In the genomic region with DNA sequence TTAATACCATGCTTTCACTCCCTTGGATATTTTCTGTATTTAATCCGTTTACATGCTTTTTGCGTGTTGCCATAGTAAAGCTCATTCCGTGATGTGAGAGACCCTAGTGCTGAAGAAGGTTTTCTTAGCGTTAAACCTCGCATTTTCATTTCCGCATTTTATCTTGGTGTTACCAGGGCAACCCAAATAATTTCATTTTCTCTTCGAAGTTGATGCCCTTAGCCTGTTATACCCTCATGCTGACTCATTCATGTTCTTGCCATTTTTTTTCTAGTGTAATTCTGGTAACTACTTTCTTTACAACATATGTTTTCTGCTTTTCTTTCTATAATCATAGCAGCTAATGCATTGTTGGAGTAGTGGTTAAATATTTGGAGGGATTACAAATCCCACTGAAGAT, we compare ENCODE assay signal across 8 cellular contexts. TPM values are rescaled to one million over a fixed set of nuclear protein-coding genes. Genes with fewer than 3 reads are reported as not detected.
DNase-seq lines count a peak whose midpoint lies in the region; ATAC-seq and TF ChIP-seq lines count a peak whose summit lies in the region.

No MANE protein-coding gene starts in this region.

- TF ChIP-seq CTCF in glutamatergic neuron (IDR thresholded peaks at IDR 0.05; ENCODE audit: partially characterized antibody, unreplicated experiment) = no peak

- peak overlapping the region; percentile 78 for H3K27ac Mint-ChIP-seq in activated naive CD8-positive, alpha-beta T cell treated with anti-CD3 and anti-CD28 coated beads, Interleukin-2, amount 50 U/mL, for 24 hours
- no peak overlapping the region for H3K27ac Mint-ChIP-seq in glutamatergic neuron (ENCODE audit: unreplicated experiment)

- peaks cover 95% of the 10 kb centered on the region for H3K4me1 Mint-ChIP-seq in activated naive CD8-positive, alpha-beta T cell treated with anti-CD3 and anti-CD28 coated beads, Interleukin-2, amount 50 U/mL, for 24 hours
- H3K4me1 Mint-ChIP-seq in glutamatergic neuron (ENCODE audit: low read depth, unreplicated experiment) = no peaks in the 10 kb centered on the region

- H3K9me3 Mint-ChIP-seq in activated naive CD8-positive, alpha-beta T cell treated with anti-CD3 and anti-CD28 coated beads, Interleukin-2, amount 50 U/mL, for 24 hours = no peaks in the 10 kb centered on the region
- no peaks in the 10 kb centered on the region for H3K9me3 Mint-ChIP-seq in glutamatergic neuron (ENCODE audit: unreplicated experiment)

- peak; percentile 63 to 66 for DNase-seq in AML-193 (lab: John Stamatoyannopoulos, UW)
- DNase-seq in GM19240 (ENCODE audit: insufficient read length, low spot score) = peak; percentile 40
- DNase-seq in activated naive CD8-positive, alpha-beta T cell treated with anti-CD3 and anti-CD28 coated beads, Interleukin-2, amount 50 U/mL, for 24 hours = no peak
- no peak for DNase-seq in NCI-H748 (lab: John Stamatoyannopoulos, UW; ENCODE audit: unreplicated experiment)
- no peak for DNase-seq in A172 (ENCODE audit: low spot score)
- DNase-seq in amniotic stem cell (lab: John Stamatoyannopoulos, UW) = no peak
- DNase-seq in glutamatergic neuron = no peak

- ATAC-seq in HG03159 (IDR thresholded peaks at IDR 0.05; ENCODE audit: unreplicated experiment) = peak; percentile 99
- ATAC-seq in activated naive CD8-positive, alpha-beta T cell treated with anti-CD3 and anti-CD28 coated beads, Interleukin-2, amount 50 U/mL, for 24 hours = peak; percentile 64

- peak overlapping the region; percentile 54 for H3K4me3 Mint-ChIP-seq in activated naive CD8-positive, alpha-beta T cell treated with anti-CD3 and anti-CD28 coated beads, Interleukin-2, amount 50 U/mL, for 24 hours
- no peak overlapping the region for H3K4me3 Mint-ChIP-seq in glutamatergic neuron (ENCODE audit: unreplicated experiment)

- H3K36me3 Mint-ChIP-seq in activated naive CD8-positive, alpha-beta T cell treated with anti-CD3 and anti-CD28 coated beads, Interleukin-2, amount 50 U/mL, for 24 hours (ENCODE audit: low read depth) = peaks cover 45% of the 10 kb centered on the region
- H3K36me3 Mint-ChIP-seq in glutamatergic neuron (ENCODE audit: unreplicated experiment) = no peaks in the 10 kb centered on the region

- H3K27me3 Mint-ChIP-seq in activated naive CD8-positive, alpha-beta T cell treated with anti-CD3 and anti-CD28 coated beads, Interleukin-2, amount 50 U/mL, for 24 hours = no peaks in the 10 kb centered on the region
- no peaks in the 10 kb centered on the region for H3K27me3 Mint-ChIP-seq in glutamatergic neuron (ENCODE audit: unreplicated experiment)

RNA-seq across cellular contexts. Expression of gene LRRC8C, which starts 37.2 kb away (rescaled TPM):
- 2.0 and 3.0 TPM in 2 replicates for total RNA-seq in A172 (2014; rRNA removed; shearing (Covaris generic))
- 2.6 TPM for total RNA-seq in glutamatergic neuron (ENCODE audit: unreplicated experiment)

Comparison
In these comparisons a context has a peak if more than half of its experiments do, and no peak if none do; other contexts are left out.
1. DNase-seq: peak in AML-193 (2 of 2) and GM19240 (single experiment); none in activated naive CD8-positive, alpha-beta T cell treated with anti-CD3 and anti-CD28 coated beads, Interleukin-2, amount 50 U/mL, for 24 hours (single experiment), NCI-H748 (single experiment), A172 (single experiment), amniotic stem cell (single experiment) and glutamatergic neuron (single experiment).